In genomic region chr14:37841039-37841438, GRCh38 we compare ENCODE assay signal across 5 cellular contexts.
A peak's percentile ranks its signal among the peaks of the same experiment; 100 is the strongest.
TF ChIP-seq lines count a peak whose summit lies in the region.

No MANE protein-coding gene starts in this region.

TF ChIP-seq in A549, 52 proteins besides CTCF, POLR2A, EP300 and RAD21:
- TF ChIP-seq MAFK (IDR thresholded peaks at IDR 0.05; ENCODE audit: partially characterized antibody): peak; percentile 73

TF ChIP-seq in IMR-90, 13 proteins besides CTCF, POLR2A, EP300 and RAD21:
- TF ChIP-seq MAFK (IDR thresholded peaks at IDR 0.05; ENCODE audit: low read depth, low read length): peak; percentile 53

TF ChIP-seq in K562, 482 proteins besides CTCF, POLR2A, EP300 and RAD21:
- TF ChIP-seq ZNF316 (IDR thresholded peaks at IDR 0.05) (peak; percentile 23; the same call in 1 of the 2 replicates), MAFF (IDR thresholded peaks at IDR 0.05; ENCODE audit: low read length) (0 out of 2 replicates have a peak, but pooled peaks have one; percentile 16)

TF ChIP-seq in H1, 55 proteins besides CTCF, POLR2A, EP300 and RAD21:
- peak; percentile 6; the same call in 1 of the 2 replicates for TF ChIP-seq MAFK (IDR thresholded peaks at IDR 0.05; ENCODE audit: low read depth, low read length)

TF ChIP-seq in HepG2, 621 proteins besides CTCF, POLR2A, EP300 and RAD21:
- TF ChIP-seq ZNF10 (CRISPR knock-in tag; IDR thresholded peaks at IDR 0.05; ENCODE audit: borderline replicate concordance, low read depth) (0 out of 2 replicates have a peak, but pooled peaks have one; percentile 47), MAFF (IDR thresholded peaks at IDR 0.05; ENCODE audit: low read depth, low read length) (peak; percentile 92), MAFK (conservative IDR thresholded peaks at IDR 0.05 in 1 of 2, IDR thresholded peaks at IDR 0.05 in 1 of 2; ENCODE audit: low read length in 2 of 2) (peak; percentile 95)
